1 cellular context compared by ENCODE assay signal in the genomic region with DNA sequence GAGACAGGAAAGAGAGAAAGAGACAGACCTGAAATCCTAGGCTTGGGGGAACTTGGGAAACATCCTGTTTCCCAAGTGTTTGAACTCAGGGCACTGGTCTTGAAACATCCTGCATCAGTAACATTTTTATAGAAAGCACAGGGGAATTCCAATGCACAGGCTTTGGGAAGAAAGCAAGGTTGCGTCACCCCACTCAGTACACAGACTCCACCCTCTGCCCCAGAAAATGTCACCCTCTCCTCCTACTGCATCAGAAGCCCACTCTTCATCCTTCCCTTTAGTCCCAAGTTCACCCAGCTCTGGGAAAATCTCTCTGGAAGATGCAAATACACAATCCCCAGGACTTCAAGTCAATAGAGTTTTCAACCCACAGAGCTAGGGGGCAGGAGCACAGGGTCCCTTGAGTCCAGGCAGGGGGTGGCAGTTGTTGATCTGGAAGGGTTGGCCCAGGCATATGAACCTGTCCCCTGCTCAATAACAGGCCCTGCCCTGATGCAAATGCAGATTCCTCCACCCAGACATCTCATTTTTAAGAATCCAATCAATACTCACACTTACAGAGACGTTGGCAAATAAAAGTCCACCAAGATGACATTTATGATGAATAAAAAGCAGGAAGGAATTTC.
TF ChIP-seq lines count a peak whose summit lies in the region.

No MANE protein-coding gene starts in this region.

TF ChIP-seq in HepG2, 621 proteins besides CTCF, POLR2A, EP300 and RAD21:
- TF ChIP-seq JUN (CRISPR knock-in tag; IDR thresholded peaks at IDR 0.05) (no peak), CEBPB (IDR thresholded peaks at IDR 0.05; ENCODE audit: borderline replicate concordance, low read depth, low read length) (peak; percentile 81; the same call in 1 of the 2 replicates), HNF4A (CRISPR knock-in tag; IDR thresholded peaks at IDR 0.05) (no peak), CEBPG (CRISPR knock-in tag; IDR thresholded peaks at IDR 0.05) (peak; percentile 63)
- TF ChIP-seq, protein P1, sequence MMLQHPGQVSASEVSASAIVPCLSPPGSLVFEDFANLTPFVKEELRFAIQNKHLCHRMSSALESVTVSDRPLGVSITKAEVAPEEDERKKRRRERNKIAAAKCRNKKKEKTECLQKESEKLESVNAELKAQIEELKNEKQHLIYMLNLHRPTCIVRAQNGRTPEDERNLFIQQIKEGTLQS (CRISPR knock-in tag; IDR thresholded peaks at IDR 0.05) = peak; percentile 48; the same call in 1 of the 2 replicates
- TF ChIP-seq, protein P2, sequence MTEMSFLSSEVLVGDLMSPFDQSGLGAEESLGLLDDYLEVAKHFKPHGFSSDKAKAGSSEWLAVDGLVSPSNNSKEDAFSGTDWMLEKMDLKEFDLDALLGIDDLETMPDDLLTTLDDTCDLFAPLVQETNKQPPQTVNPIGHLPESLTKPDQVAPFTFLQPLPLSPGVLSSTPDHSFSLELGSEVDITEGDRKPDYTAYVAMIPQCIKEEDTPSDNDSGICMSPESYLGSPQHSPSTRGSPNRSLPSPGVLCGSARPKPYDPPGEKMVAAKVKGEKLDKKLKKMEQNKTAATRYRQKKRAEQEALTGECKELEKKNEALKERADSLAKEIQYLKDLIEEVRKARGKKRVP (CRISPR knock-in tag; IDR thresholded peaks at IDR 0.05) = peak in 1 of 2 experiments; percentile 66; a peak in 1 of 4 replicates
